Comparison of ENCODE assay signal across 1 cellular context in genomic region chr2:219308142-219309093, GRCh38.
A peak's percentile ranks its signal among the peaks of the same experiment; 100 is the strongest.
TF ChIP-seq lines count a peak whose summit lies in the region.

No MANE protein-coding gene starts in this region.

TF ChIP-seq in HepG2, 621 proteins besides CTCF, POLR2A, EP300 and RAD21 (continued from another document and continues in another):
- TF ChIP-seq ARID3A (IDR thresholded peaks at IDR 0.05; ENCODE audit: low read depth, low read length) (no peak), ZBTB3 (CRISPR knock-in tag; IDR thresholded peaks at IDR 0.05; ENCODE audit: borderline replicate concordance, low read depth) (peak; percentile 57; the same call in 1 of the 2 replicates), ZNF160 (CRISPR knock-in tag; IDR thresholded peaks at IDR 0.05) (peak; percentile 95), U2AF2 (IDR thresholded peaks at IDR 0.05; ENCODE audit: low read depth, low read length) (no peak), HMGXB3 (CRISPR knock-in tag; IDR thresholded peaks at IDR 0.05; ENCODE audit: borderline replicate concordance) (peak; percentile 96), SP140L (CRISPR knock-in tag; IDR thresholded peaks at IDR 0.05; ENCODE audit: borderline replicate concordance) (peak; percentile 99; the same call in 1 of the 2 replicates), NCOA1 (CRISPR knock-in tag; IDR thresholded peaks at IDR 0.05) (no peak), SATB2 (CRISPR knock-in tag; IDR thresholded peaks at IDR 0.05) (peak; percentile 98), ZEB1 (IDR thresholded peaks at IDR 0.05; ENCODE audit: insufficient replicate concordance, low read depth) (no peak), NFKB2 (CRISPR knock-in tag; IDR thresholded peaks at IDR 0.05; ENCODE audit: borderline replicate concordance) (peak; percentile 100), ZNF235 (CRISPR knock-in tag; IDR thresholded peaks at IDR 0.05; ENCODE audit: borderline replicate concordance) (peak; percentile 97), ATF7-NPFF (CRISPR knock-in tag; IDR thresholded peaks at IDR 0.05; ENCODE audit: low read depth) (peak; percentile 81; the same call in 1 of the 2 replicates), ATF7 (IDR thresholded peaks at IDR 0.05) (no peak), ATF7 (CRISPR knock-in tag; IDR thresholded peaks at IDR 0.05) (0 out of 2 replicates have a peak, but pooled peaks have one; percentile 33), ZNF451 (CRISPR knock-in tag; IDR thresholded peaks at IDR 0.05) (peak; percentile 68; the same call in 1 of the 2 replicates), ZNF350 (CRISPR knock-in tag; IDR thresholded peaks at IDR 0.05; ENCODE audit: borderline replicate concordance, low read depth) (peak; percentile 60; the same call in 1 of the 2 replicates), RARA (CRISPR knock-in tag; IDR thresholded peaks at IDR 0.05) (peak; percentile 80), ZNF407 (CRISPR knock-in tag; IDR thresholded peaks at IDR 0.05; ENCODE audit: not compliant biosample characterization) (no peak), ZNF557 (CRISPR knock-in tag; IDR thresholded peaks at IDR 0.05) (peak; percentile 99), GTF2F1 (IDR thresholded peaks at IDR 0.05; ENCODE audit: low read length) (no peak), ZNF550 (CRISPR knock-in tag; IDR thresholded peaks at IDR 0.05; ENCODE audit: borderline replicate concordance) (no peak), PBX3 (CRISPR knock-in tag; IDR thresholded peaks at IDR 0.05; ENCODE audit: borderline replicate concordance) (peak; percentile 96), CEBPZ (IDR thresholded peaks at IDR 0.05; ENCODE audit: low read length) (no peak), FOSL1 (CRISPR knock-in tag; IDR thresholded peaks at IDR 0.05; ENCODE audit: borderline replicate concordance) (peak; percentile 38; the same call in 1 of the 2 replicates), TOPORS (CRISPR knock-in tag; IDR thresholded peaks at IDR 0.05) (peak; percentile 69; the same call in 1 of the 2 replicates), ZNF737 (CRISPR knock-in tag; IDR thresholded peaks at IDR 0.05; ENCODE audit: borderline replicate concordance) (peak; percentile 89), MXD3 (CRISPR knock-in tag; IDR thresholded peaks at IDR 0.05) (peak; percentile 99), BCL3 (CRISPR knock-in tag; IDR thresholded peaks at IDR 0.05) (peak; percentile 77; the same call in 1 of the 2 replicates), HNRNPL (IDR thresholded peaks at IDR 0.05; ENCODE audit: low read depth, low read length) (no peak), ZNF841 (CRISPR knock-in tag; IDR thresholded peaks at IDR 0.05; ENCODE audit: borderline replicate concordance) (peak; percentile 88), CREM (IDR thresholded peaks at IDR 0.05) (no peak), CREM (CRISPR knock-in tag; IDR thresholded peaks at IDR 0.05) (no peak), SOX5 (CRISPR knock-in tag; IDR thresholded peaks at IDR 0.05; ENCODE audit: borderline replicate concordance) (peak; percentile 63; the same call in 1 of the 2 replicates), ZNF296 (CRISPR knock-in tag; conservative IDR thresholded peaks at IDR 0.05) (peak; percentile 87), TOE1 (CRISPR knock-in tag; IDR thresholded peaks at IDR 0.05) (peak; percentile 95), HNRNPK (IDR thresholded peaks at IDR 0.05; ENCODE audit: low read depth, low read length, poor library complexity, severe bottlenecking) (peak; percentile 45), ZBTB34 (CRISPR knock-in tag; IDR thresholded peaks at IDR 0.05) (no peak), ZNF790 (CRISPR knock-in tag; IDR thresholded peaks at IDR 0.05; ENCODE audit: borderline replicate concordance) (peak; percentile 92; the same call in 1 of the 2 replicates)
